ENCODE assay signal across 18 cellular contexts in genomic region chr3:184885112-184885511, GRCh38.
DNase-seq lines count a peak whose midpoint lies in the region; ATAC-seq, FAIRE-seq and TF ChIP-seq lines count a peak whose summit lies in the region.
"Had no signal": no experiment of that assay in that cellular context is flagged by ENCODE, and none has a peak within 500 bp of the region (broad histone marks: within the 10 kb centered on the region; RNA-seq: fewer than 3 reads in every experiment).

No MANE protein-coding gene starts in this region.

- peaks cover 3% of the 10 kb centered on the region for H3K4me1 Mint-ChIP-seq in T-helper 17 cell

- no peak overlapping the region for H2AFZ ChIP-seq in HepG2 (ENCODE audit: low read length)

- TF ChIP-seq EP300 in HepG2 (IDR thresholded peaks at IDR 0.05; ENCODE audit: low read depth in 2 of 2, low read length in 2 of 2), result no peak
- no peak for TF ChIP-seq EP300 in HepG2 (CRISPR knock-in tag; IDR thresholded peaks at IDR 0.05; ENCODE audit: borderline replicate concordance)
- no peak for TF ChIP-seq EP300 in esophagus muscularis mucosa (IDR thresholded peaks at IDR 0.05)

- no peak for ATAC-seq in HepG2
- no peak for ATAC-seq in right lobe of liver
- ATAC-seq in T-helper 17 cell, result no peak
- no peak for ATAC-seq in GM21825 (IDR thresholded peaks at IDR 0.05; ENCODE audit: unreplicated experiment)
- ATAC-seq: CD8-positive, alpha-beta T cell had no signal

- H3K36me3 ChIP-seq in HepG2 (replicated peaks in 1 of 2; ENCODE audit: control insufficient read depth in 1 of 2, insufficient read depth in 2 of 2, low read length in 2 of 2) (no peaks in the 10 kb centered on the region; a peak in 2 of 5 replicates), right lobe of liver (peaks cover 0 to 14% (median 2%) of the 10 kb centered on the region in 4 donors), esophagus muscularis mucosa (peaks cover 0 to 47% (median 14%) of the 10 kb centered on the region in 4 donors)
- H3K36me3 ChIP-seq: HAP-1 had no signal

- CTCF ChIA-PET in HepG2 (lab: Yijun Ruan, JAX; ENCODE audit: low intra/inter-chr PET ratio, low total read pairs), result no interaction called here

- no peak overlapping the region for H3K4me3 Mint-ChIP-seq in T-helper 17 cell
- H3K4me3 Mint-ChIP-seq: B cell; CD8-positive, alpha-beta T cell had no signal

- DNase-seq in HepG2 (ENCODE audit: low spot score) (no peak), right lobe of liver (no peak), T-helper 17 cell (no peak), T-helper 2 cell (no peak), NCI-H226 (no peak), esophagus muscularis mucosa (ENCODE audit: extremely low spot score) (no peak)
- DNase-seq: CD8-positive, alpha-beta T cell; DMS 273 treated with DMSO at 0.1 percent for 48 hours; DMS53; DND-41; EL; KBM-7 had no signal

- POLR2A ChIA-PET in HepG2 (lab: Yijun Ruan, JAX), result no interaction called here

- TF ChIP-seq POLR2A in HepG2 (IDR thresholded peaks at IDR 0.05; ENCODE audit: insufficient read depth in 1 of 2, low read depth in 2 of 2, low read length in 2 of 2) (no peak), right lobe of liver (IDR thresholded peaks at IDR 0.05) (no peak), esophagus muscularis mucosa (IDR thresholded peaks at IDR 0.05; ENCODE audit: low read depth) (no peak)

- peaks cover 11% of the 10 kb centered on the region for H3K36me3 Mint-ChIP-seq in T-helper 17 cell (ENCODE audit: low read depth)

- TF ChIP-seq CTCF in HepG2 (CRISPR knock-in tag; IDR thresholded peaks at IDR 0.05) (no peak), right lobe of liver (IDR thresholded peaks at IDR 0.05) (no peak), esophagus muscularis mucosa (IDR thresholded peaks at IDR 0.05) (no peak)

- H3K9me3 ChIP-seq in HepG2 (ENCODE audit: low read length) (no peaks in the 10 kb centered on the region), right lobe of liver (no peaks in the 10 kb centered on the region), T-helper 17 cell (ENCODE audit: control insufficient read depth, low read length, poor library complexity, severe bottlenecking) (no peaks in the 10 kb centered on the region), esophagus muscularis mucosa (no peaks in the 10 kb centered on the region)
- H3K9me3 ChIP-seq: BLaER1 treated with 17β-estradiol and CSF1 and Interleukin-3, amounts not matched to agents 10 nM and 100 nM; HAP-1 had no signal

- H3K4me2 ChIP-seq in HepG2 (ENCODE audit: low read depth, low read length), result no peak overlapping the region
- H3K4me2 ChIP-seq: BLaER1 treated with 17β-estradiol and CSF1 and Interleukin-3, amounts not matched to agents 10 nM and 100 nM had no signal

- 92% methylated on average over 4 of the region's 4 CpGs for WGBS in HepG2 (ENCODE audit: low lambda C conversion rate)
- 72% methylated on average over 4 of the region's 4 CpGs for WGBS in right lobe of liver (ENCODE audit: insufficient coverage, low coverage, low lambda C conversion rate, missing lambda C conversion rate)
- WGBS in esophagus muscularis mucosa, result 80% methylated on average over 4 of the region's 4 CpGs

- H3K27ac Mint-ChIP-seq in T-helper 17 cell, result peak overlapping the region; percentile 21
- H3K27ac Mint-ChIP-seq: B cell; CD8-positive, alpha-beta T cell had no signal

- BruUV-seq in HepG2 (replicated peaks; lab: Mats Ljungman, UMichigan), result no TSS peak

- H3K4me1 ChIP-seq in HepG2 (ENCODE audit: insufficient read depth, low read length) (peaks cover 6% of the 10 kb centered on the region; the same call in 1 of the 2 replicates), right lobe of liver (no peaks in the 10 kb centered on the region), esophagus muscularis mucosa (peaks cover 0 to 10% (median 7%) of the 10 kb centered on the region in 4 donors)

- FAIRE-seq in HepG2 (lab: Jason Lieb, UNC) (no peak), islet of Langerhans (lab: Jason Lieb, UNC) (peak; percentile 30)

- H4K20me1 ChIP-seq in HepG2 (ENCODE audit: insufficient read depth, low read length), result no peaks in the 10 kb centered on the region

- H3K27me3 Mint-ChIP-seq in T-helper 17 cell, result no peaks in the 10 kb centered on the region
- H3K27me3 Mint-ChIP-seq: B cell had no signal

- H3K9ac ChIP-seq in HepG2 (ENCODE audit: insufficient read depth, low read depth, low read length), result no peak overlapping the region
- H3K9ac ChIP-seq: BLaER1 treated with 17β-estradiol and CSF1 and Interleukin-3, amounts not matched to agents 10 nM and 100 nM had no signal

- H3K27me3 ChIP-seq in HepG2 (ENCODE audit: control insufficient read depth in 1 of 2, insufficient read depth in 2 of 2, low read length in 2 of 2), result no peaks in the 10 kb centered on the region
- no peaks in the 10 kb centered on the region for H3K27me3 ChIP-seq in right lobe of liver
- no peaks in the 10 kb centered on the region for H3K27me3 ChIP-seq in esophagus muscularis mucosa
- H3K27me3 ChIP-seq: BLaER1 treated with 17β-estradiol and CSF1 and Interleukin-3, amounts not matched to agents 10 nM and 100 nM had no signal

- intact Hi-C loops in HepG2 (cut with micrococcal nuclease; ENCODE audit: unreplicated experiment) (no loop called here), right lobe of liver (cut with DNase I) (no loop called here), esophagus muscularis mucosa (cut with DNase I) (no loop called here)

- H3K79me2 ChIP-seq in HepG2 (ENCODE audit: insufficient read depth, low read length), result no peaks in the 10 kb centered on the region

- in situ Hi-C loops in HepG2 (cut with HindIII; ENCODE audit: extremely low pct_ligation_motif_present, low pct_unique_long_range_greater_than_20kb), result no loop called here

- no peak for TF ChIP-seq RAD21 in HepG2 (CRISPR knock-in tag; IDR thresholded peaks at IDR 0.05)

- H3K4me3 ChIP-seq in HepG2 (replicated peaks in 1 of 3; ENCODE audit: insufficient read depth in 1 of 3, low read depth in 2 of 3, low read length in 3 of 3), result no peak overlapping the region
- H3K4me3 ChIP-seq in right lobe of liver, result no peak overlapping the region
- no peak overlapping the region for H3K4me3 ChIP-seq in esophagus muscularis mucosa
- H3K4me3 ChIP-seq: BLaER1 treated with 17β-estradiol and CSF1 and Interleukin-3, amounts not matched to agents 10 nM and 100 nM; HAP-1 had no signal

- H3K27ac ChIP-seq in HepG2 (ENCODE audit: extremely low read length, insufficient read depth, low read length), result no peak overlapping the region
- H3K27ac ChIP-seq in right lobe of liver, result no peak overlapping the region
- no peak overlapping the region for H3K27ac ChIP-seq in esophagus muscularis mucosa (replicated peaks in 1 of 4)
- H3K27ac ChIP-seq: 22Rv1; BLaER1 treated with 17β-estradiol and CSF1 and Interleukin-3, amounts not matched to agents 10 nM and 100 nM had no signal

TF ChIP-seq in HepG2, 621 proteins besides CTCF, POLR2A, EP300 and RAD21:
- TF ChIP-seq PTBP1 (IDR thresholded peaks at IDR 0.05; ENCODE audit: low read depth, low read length, poor library complexity, severe bottlenecking) (no peak), FOXK2 (IDR thresholded peaks at IDR 0.05) (no peak), TARDBP (CRISPR knock-in tag; IDR thresholded peaks at IDR 0.05) (no peak), MAFK (conservative IDR thresholded peaks at IDR 0.05 in 1 of 2, IDR thresholded peaks at IDR 0.05 in 1 of 2; ENCODE audit: low read length in 2 of 2) (peak; percentile 86 to 94), ASH2L (IDR thresholded peaks at IDR 0.05; ENCODE audit: insufficient read length, low read depth, low read length) (no peak), ZNF589 (CRISPR knock-in tag; conservative IDR thresholded peaks at IDR 0.05) (no peak), ZNF496 (CRISPR knock-in tag; IDR thresholded peaks at IDR 0.05; ENCODE audit: insufficient replicate concordance) (no peak), FOXC1 (CRISPR knock-in tag; IDR thresholded peaks at IDR 0.05; ENCODE audit: borderline replicate concordance) (no peak), MAFF (IDR thresholded peaks at IDR 0.05; ENCODE audit: low read depth, low read length) (peak; percentile 86), ZNF296 (CRISPR knock-in tag; conservative IDR thresholded peaks at IDR 0.05) (no peak), HOXD1 (CRISPR knock-in tag; IDR thresholded peaks at IDR 0.05) (no peak)
